31 cellular contexts compared by ENCODE assay signal in the genomic region with DNA sequence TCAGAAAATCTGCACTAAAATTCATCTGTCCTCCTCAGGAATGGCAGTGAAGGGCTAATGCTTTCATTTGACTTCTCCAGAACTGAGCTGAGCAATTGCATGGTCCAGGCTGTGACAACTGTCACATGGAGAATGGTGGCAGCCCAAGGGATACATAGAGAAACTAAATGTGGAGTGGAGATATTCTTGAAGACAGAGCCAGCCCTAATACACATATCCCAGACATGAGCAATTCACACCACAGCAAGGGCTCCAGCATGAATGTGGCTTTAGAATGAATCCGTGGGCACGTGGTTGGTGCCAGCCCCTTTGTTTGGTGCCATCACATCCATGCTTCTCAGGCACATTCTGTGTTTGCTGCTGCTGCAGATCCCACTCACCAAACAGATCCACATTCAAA.
"Had no signal": no experiment of that assay in that cellular context is flagged by ENCODE, and none has a peak within 500 bp of the region (broad histone marks: within the 10 kb centered on the region; RNA-seq: fewer than 3 reads in every experiment).

No MANE protein-coding gene starts in this region.

- DNase-seq: activated B cell treated with CpG ODN at 0.5 μM for 24 hours; activated CD4-positive, alpha-beta memory T cell treated with anti-CD3 and anti-CD28 coated beads for 36 hours; activated CD4-positive, alpha-beta T cell treated with anti-CD3 and anti-CD28 coated beads for 4 hours; activated CD4-positive, alpha-beta T cell treated with anti-CD3 and anti-CD28 coated beads, Interleukin-2, amount 10 ng/mL, durations not matched to agents 24 days and 14 days; activated CD4-positive, alpha-beta T cell treated with anti-CD3 and anti-CD28 coated beads, Interleukin-2, amount 50 U/mL, for 1 hour; activated CD4-positive, alpha-beta T cell treated with anti-CD3 and anti-CD28 coated beads, Interleukin-2, amount 50 U/mL, for 4 hours; activated CD4-positive, CD25-positive, alpha-beta regulatory T cell treated with anti-CD3 and anti-CD28 coated beads, Interleukin-2, amount 50 U/mL, for 72 hours; activated CD8-positive, alpha-beta memory T cell treated with anti-CD3 and anti-CD28 coated beads, Interleukin-2, amount 50 U/mL, for 4 hours; activated CD8-positive, alpha-beta T cell treated with anti-CD3 and anti-CD28 coated beads for 36 hours; activated effector memory CD4-positive, alpha-beta T cell treated with Interleukin-2 at 50 U/mL for 16 hours; activated gamma-delta T cell; activated naive CD4-positive, alpha-beta T cell treated with anti-CD3 and anti-CD28 coated beads, Interleukin-2, amount 10 ng/mL, durations not matched to agents 7 days and 5 days; activated naive CD4-positive, alpha-beta T cell treated with Interleukin-2 at 50 U/mL for 16 hours; activated naive CD8-positive, alpha-beta T cell treated with anti-CD3 and anti-CD28 coated beads for 36 hours; activated T-cell treated with anti-CD3 and anti-CD28 coated beads for 4 hours; activated T-cell treated with anti-CD3 and anti-CD28 coated beads, Interleukin-2, amount 50 U/mL, for 1 hour; activated T-cell treated with anti-CD3 and anti-CD28 coated beads, Interleukin-2, amount 50 U/mL, for 4 hours; activated T-cell treated with anti-CD3 and anti-CD28 coated beads, Interleukin-2, amount 50 U/mL, for 72 hours; adrenal gland; amniotic stem cell; aorta; body of pancreas; brain microvascular endothelial cell; central memory CD4-positive, alpha-beta T cell; T-helper 1 cell; T-helper 2 cell; T-helper 9 cell had no signal

- H3K36me3 ChIP-seq: adrenal gland, brain microvascular endothelial cell, breast epithelium had no signal

- FAIRE-seq: TTC549 had no signal

- H3K27me3 ChIP-seq: adrenal gland, body of pancreas, brain microvascular endothelial cell, breast epithelium had no signal

- H3K4me3 ChIP-seq: adrenal gland, body of pancreas, breast epithelium had no signal

- H3K27ac ChIP-seq: adrenal gland, body of pancreas, brain microvascular endothelial cell, breast epithelium, VCaP had no signal

- H3K9me3 ChIP-seq: adrenal gland, body of pancreas, breast epithelium had no signal

- H3K4me1 ChIP-seq: adrenal gland, breast epithelium had no signal

- ATAC-seq: activated CD8-positive, alpha-beta T cell treated with anti-CD3 and anti-CD28 coated beads for 36 hours; activated T-cell treated with anti-CD3 and anti-CD28 coated beads, Interleukin-2, amount 50 U/mL, for 4 hours; activated T-cell treated with anti-CD3 and anti-CD28 coated beads, Interleukin-2, amount 50 U/mL, for 72 hours; activated T-helper 17 cell treated with anti-CD3 and anti-CD28 coated beads, Interleukin-2, amount 50 U/mL, for 72 hours; body of pancreas had no signal
